In the genomic region with DNA sequence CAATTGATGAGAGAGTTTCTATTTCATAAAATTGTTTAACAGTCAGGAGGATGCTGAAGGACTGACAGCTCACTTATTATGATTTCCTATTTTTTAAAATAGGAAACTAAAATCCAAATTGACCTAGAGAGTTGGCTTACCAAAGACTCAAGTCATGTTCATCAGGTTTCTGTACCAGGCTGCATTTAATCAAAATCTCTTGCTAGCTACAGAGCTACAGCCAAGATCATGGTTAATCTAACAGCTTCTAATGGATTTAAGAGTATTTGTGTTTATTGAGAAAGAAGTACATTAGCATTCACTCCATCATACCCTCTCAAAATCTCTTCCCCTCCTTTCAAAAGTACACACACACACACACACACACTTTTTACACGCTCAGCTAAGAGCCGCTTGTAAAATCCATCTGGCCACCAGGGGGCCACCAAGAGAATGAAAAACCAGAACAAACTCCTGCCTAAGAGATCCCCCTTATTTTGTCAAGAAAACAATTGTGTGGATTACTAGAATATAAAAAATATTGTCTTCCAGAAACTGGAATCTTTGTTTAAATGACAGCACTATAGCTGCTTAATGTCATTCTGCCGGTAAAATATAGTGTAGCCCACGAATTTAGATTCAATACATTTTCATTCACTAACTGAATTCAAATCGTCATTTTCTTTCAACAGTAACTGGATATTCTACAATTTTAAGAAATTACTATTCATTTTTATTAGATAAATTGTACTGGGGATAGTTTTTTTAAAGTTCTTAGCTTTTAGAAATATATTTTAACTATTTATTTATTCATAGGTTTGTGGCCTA, we compare ENCODE assay signal across 8 cellular contexts.
A peak's percentile ranks its signal among the peaks of the same experiment; 100 is the strongest.
DNase-seq lines count a peak whose midpoint lies in the region; ATAC-seq, FAIRE-seq and TF ChIP-seq lines count a peak whose summit lies in the region.

No MANE protein-coding gene starts in this region.

- H3K4me1 Mint-ChIP-seq in progenitor cell of endocrine pancreas (ENCODE audit: low read depth): peaks cover 2% of the 10 kb centered on the region

- peak overlapping the region in 1 of 2 donors; percentile 80 for H3K27ac Mint-ChIP-seq in activated naive CD4-positive, alpha-beta T cell treated with anti-CD3 and anti-CD28 coated beads, Interleukin-2, amount 50 U/mL, for 72 hours
- peak overlapping the region; percentile 21 for H3K27ac Mint-ChIP-seq in progenitor cell of endocrine pancreas

- no peak for FAIRE-seq in urothelium cell line (lab: Jason Lieb, UNC)

- H3K36me3 Mint-ChIP-seq in activated naive CD4-positive, alpha-beta T cell treated with anti-CD3 and anti-CD28 coated beads, Interleukin-2, amount 50 U/mL, for 72 hours: peaks cover 12 to 38% of the 10 kb centered on the region in 2 donors
- H3K36me3 Mint-ChIP-seq in progenitor cell of endocrine pancreas (ENCODE audit: insufficient read depth): peaks cover 7% of the 10 kb centered on the region

- no peaks in the 10 kb centered on the region for H3F3A ChIP-seq in SK-N-SH (replicated peaks; ENCODE audit: insufficient read depth)

- CTCF ChIA-PET in SK-N-SH (lab: Yijun Ruan, JAX): interaction anchor here (0.6 to 4.0 kb wide), 56 partner anchors 9 to 758 kb away, joined by 3 to 28 read pairs (median 4); a partner anchor contains a TSS

- WGBS in SK-N-SH (ENCODE audit: low lambda C conversion rate): 55% methylated on average over 5 of the region's 5 CpGs

- peak; percentile 70 for DNase-seq in BE2C
- DNase-seq in HL-60 (ENCODE audit: low read depth in 1 of 2, low spot score in 1 of 2): peak; percentile 29 to 67
- peak; percentile 22 for DNase-seq in SK-N-SH
- DNase-seq in activated naive CD4-positive, alpha-beta T cell treated with anti-CD3 and anti-CD28 coated beads, Interleukin-2, amount 50 U/mL, for 72 hours (ENCODE audit: low spot score in 2 of 2): peak; percentile 62 to 71
- DNase-seq in Right ventricle myocardium inferior (ENCODE audit: missing footprints): peak; percentile 77
- peak; percentile 44 for DNase-seq in progenitor cell of endocrine pancreas (ENCODE audit: low spot score, unreplicated experiment)
- peak; percentile 8 for DNase-seq in urothelium cell line (ENCODE audit: low spot score)

- H3K9me3 ChIP-seq in BE2C (no peaks in the 10 kb centered on the region), SK-N-SH (no peaks in the 10 kb centered on the region)

- H3K9me2 ChIP-seq in SK-N-SH: no peaks in the 10 kb centered on the region

- H3K4me2 ChIP-seq in SK-N-SH: no peak overlapping the region

- no peak overlapping the region for H3K4me3 Mint-ChIP-seq in progenitor cell of endocrine pancreas (ENCODE audit: low read depth)

- no peak overlapping the region for H3K4me3 ChIP-seq in BE2C (ENCODE audit: low read depth, low read length)
- H3K4me3 ChIP-seq in HL-60 (replicated peaks; ENCODE audit: insufficient read depth, low read length): no peak overlapping the region
- H3K4me3 ChIP-seq in SK-N-SH (ENCODE audit: low read depth in 2 of 2, low read length in 1 of 2): peak overlapping the region in 1 of 2 experiments; percentile 24; a peak in 1 of 4 replicates

- peak; percentile 72 for TF ChIP-seq RAD21 in SK-N-SH (IDR thresholded peaks at IDR 0.05; ENCODE audit: low read length)

- H3K79me2 ChIP-seq in SK-N-SH (ENCODE audit: insufficient read depth): no peaks in the 10 kb centered on the region

- H3K27me3 ChIP-seq in BE2C (no peaks in the 10 kb centered on the region), HL-60 (ENCODE audit: insufficient read depth, poor library complexity, severe bottlenecking) (no peaks in the 10 kb centered on the region), SK-N-SH (ENCODE audit: insufficient read depth) (no peaks in the 10 kb centered on the region)

- intact Hi-C loops in Right ventricle myocardium inferior (cut with DNase I): loop anchor here (1.0 to 5.0 kb wide), 3 partner anchors 333 to 761 kb away; no protein-coding TSS in a partner anchor

- TF ChIP-seq CTCF in BE2C (IDR thresholded peaks at IDR 0.05; ENCODE audit: low read depth, low read length): peak; percentile 95
- TF ChIP-seq CTCF in HL-60 (IDR thresholded peaks at IDR 0.05; ENCODE audit: insufficient read depth, low read length): peak; percentile 24
- TF ChIP-seq CTCF in SK-N-SH (IDR thresholded peaks at IDR 0.05): peak; percentile 96
- TF ChIP-seq CTCF in progenitor cell of endocrine pancreas (IDR thresholded peaks at IDR 0.05; ENCODE audit: unreplicated experiment): peak; percentile 88

- H3K36me3 ChIP-seq in BE2C (no peaks in the 10 kb centered on the region), SK-N-SH (replicated peaks in 1 of 2; ENCODE audit: control insufficient read depth in 1 of 2, insufficient read depth in 2 of 2, low read length in 1 of 2) (no peaks in the 10 kb centered on the region)

- no peaks in the 10 kb centered on the region for H4K20me1 ChIP-seq in SK-N-SH (ENCODE audit: insufficient read depth)

- H3K27me3 Mint-ChIP-seq in progenitor cell of endocrine pancreas: no peaks in the 10 kb centered on the region

- POLR2A ChIA-PET in SK-N-SH (lab: Yijun Ruan, JAX): interaction anchor here (1.1 to 2.5 kb wide), 2 partner anchors 233 to 333 kb away, joined by 3 to 26 read pairs; a partner anchor contains a TSS

- no peak overlapping the region for H2AFZ ChIP-seq in SK-N-SH (ENCODE audit: low read depth)

- H3K9me3 Mint-ChIP-seq in activated naive CD4-positive, alpha-beta T cell treated with anti-CD3 and anti-CD28 coated beads, Interleukin-2, amount 50 U/mL, for 72 hours: peaks cover 16 to 18% of the 10 kb centered on the region in 2 donors
- H3K9me3 Mint-ChIP-seq in progenitor cell of endocrine pancreas (ENCODE audit: low read depth): peaks cover 35% of the 10 kb centered on the region

- H3K9ac ChIP-seq in SK-N-SH: no peak overlapping the region

- H3K27ac ChIP-seq in HL-60 (replicated peaks) (no peak overlapping the region), SK-N-SH (ENCODE audit: low read depth in 2 of 2, low read length in 1 of 2) (no peak overlapping the region)

- peak; percentile 90 for ATAC-seq in GM18909 (IDR thresholded peaks at IDR 0.05; ENCODE audit: poor library complexity, unreplicated experiment)
- peak; percentile 58 to 75 for ATAC-seq in activated naive CD4-positive, alpha-beta T cell treated with anti-CD3 and anti-CD28 coated beads, Interleukin-2, amount 50 U/mL, for 72 hours
- ATAC-seq in Right ventricle myocardium inferior: peak; percentile 71

- H3K4me1 ChIP-seq in BE2C: no peaks in the 10 kb centered on the region
- no peaks in the 10 kb centered on the region; a peak in 1 of 4 replicates for H3K4me1 ChIP-seq in SK-N-SH (ENCODE audit: control insufficient read depth in 1 of 2, insufficient read depth in 2 of 2, low read depth in 1 of 2, low read length in 1 of 2)

- no peak for TF ChIP-seq EP300 in SK-N-SH (IDR thresholded peaks at IDR 0.05; ENCODE audit: borderline replicate concordance in 1 of 2, low read depth in 1 of 2, low read length in 1 of 2)

TF ChIP-seq in SK-N-SH, 30 proteins besides CTCF, POLR2A, EP300 and RAD21:
- TF ChIP-seq, protein P1, sequence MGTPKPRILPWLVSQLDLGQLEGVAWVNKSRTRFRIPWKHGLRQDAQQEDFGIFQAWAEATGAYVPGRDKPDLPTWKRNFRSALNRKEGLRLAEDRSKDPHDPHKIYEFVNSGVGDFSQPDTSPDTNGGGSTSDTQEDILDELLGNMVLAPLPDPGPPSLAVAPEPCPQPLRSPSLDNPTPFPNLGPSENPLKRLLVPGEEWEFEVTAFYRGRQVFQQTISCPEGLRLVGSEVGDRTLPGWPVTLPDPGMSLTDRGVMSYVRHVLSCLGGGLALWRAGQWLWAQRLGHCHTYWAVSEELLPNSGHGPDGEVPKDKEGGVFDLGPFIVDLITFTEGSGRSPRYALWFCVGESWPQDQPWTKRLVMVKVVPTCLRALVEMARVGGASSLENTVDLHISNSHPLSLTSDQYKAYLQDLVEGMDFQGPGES (IDR thresholded peaks at IDR 0.05; ENCODE audit: low read depth, low read length): no peak
- TF ChIP-seq FOXJ3 (CRISPR knock-in tag; IDR thresholded peaks at IDR 0.05): no peak
- TF ChIP-seq SMC3 (IDR thresholded peaks at IDR 0.05; ENCODE audit: low read depth, low read length): peak; percentile 75
TF ChIP-seq in SK-N-SH: peak in this region for 1.

Comparison
In these comparisons a context has a peak if more than half of its experiments do, and no peak if none do; other contexts are left out.
1. DNase-seq: peak in every context shown above with its lines; median percentile 77 in Right ventricle myocardium inferior; 70 in BE2C; 66 in activated naive CD4-positive, alpha-beta T cell treated with anti-CD3 and anti-CD28 coated beads, Interleukin-2, amount 50 U/mL, for 72 hours; 48 in HL-60; 44 in progenitor cell of endocrine pancreas; 22 in SK-N-SH; 8 in urothelium cell line.
2. CTCF ChIP-seq: peak in every context shown above with its lines; median percentile 96 in SK-N-SH; 95 in BE2C; 88 in progenitor cell of endocrine pancreas; 24 in HL-60.